23 cellular contexts compared by ENCODE assay signal in the genomic region with DNA sequence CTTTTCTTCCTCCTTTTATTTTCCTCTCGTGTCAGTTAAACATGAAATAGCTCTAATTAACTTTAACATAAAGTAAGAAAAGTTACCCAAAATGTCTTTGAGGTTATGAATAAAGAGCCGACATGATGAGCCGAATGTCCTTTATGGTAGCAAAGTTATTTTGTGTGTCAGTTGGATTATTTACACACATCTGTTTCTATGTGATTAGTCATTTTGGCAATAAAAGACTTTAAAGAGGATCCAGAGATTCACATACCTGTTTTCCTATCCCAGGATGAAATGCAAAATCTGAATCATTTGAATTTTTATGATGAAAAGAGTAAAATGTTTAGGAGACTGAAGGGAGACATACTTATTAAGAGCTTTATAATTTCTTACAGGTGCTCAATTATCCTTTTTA. TPM values are rescaled to one million over a fixed set of nuclear protein-coding genes. Genes with fewer than 3 reads are reported as not detected.
A peak's percentile ranks its signal among the peaks of the same experiment; 100 is the strongest.
DNase-seq lines count a peak whose midpoint lies in the region; ATAC-seq, FAIRE-seq and TF ChIP-seq lines count a peak whose summit lies in the region.
"Had no signal": no experiment of that assay in that cellular context is flagged by ENCODE, and none has a peak within 500 bp of the region (broad histone marks: within the 10 kb centered on the region; RNA-seq: fewer than 3 reads in every experiment).

No MANE protein-coding gene starts in this region.

- H3K27ac ChIP-seq in PC-3 (ENCODE audit: low read length) (peak overlapping the region; percentile 84), hepatocyte (peak overlapping the region; percentile 79)

- peaks cover 9% of the 10 kb centered on the region for H3F3A ChIP-seq in PC-3 (ENCODE audit: low read length, unreplicated experiment)

- no TSS peak for BruUV-seq in PC-3 (replicated peaks; lab: Mats Ljungman, UMichigan)

- ATAC-seq in PC-3 (peak; percentile 81), GM18907 (IDR thresholded peaks at IDR 0.05; ENCODE audit: unreplicated experiment) (no peak), HG02870 (IDR thresholded peaks at IDR 0.05; ENCODE audit: unreplicated experiment) (no peak), GM19351 (IDR thresholded peaks at IDR 0.05; ENCODE audit: unreplicated experiment) (no peak)
- ATAC-seq: CD8-positive, alpha-beta T cell; Panc1 had no signal

- 54% methylated on average over 3 of the region's 3 CpGs for WGBS in hepatocyte (ENCODE audit: low lambda C conversion rate, missing lambda C conversion rate)

- peak overlapping the region; percentile 27 for H3K27ac Mint-ChIP-seq in osteocyte (ENCODE audit: unreplicated experiment)
- H3K27ac Mint-ChIP-seq: CD8-positive, alpha-beta T cell; H9; HFFc6 had no signal

- H3K27me3 Mint-ChIP-seq in osteocyte (ENCODE audit: unreplicated experiment) = no peaks in the 10 kb centered on the region

- H3K4me3 ChIP-seq in PC-3 (ENCODE audit: low read length) (peak overlapping the region; percentile 10; the same call in 1 of the 2 replicates), hepatocyte (no peak overlapping the region)

- H3K9me3 ChIP-seq in PC-3 (ENCODE audit: low read length) (no peaks in the 10 kb centered on the region), hepatocyte (ENCODE audit: low read depth) (no peaks in the 10 kb centered on the region)
- H3K9me3 ChIP-seq: SK-N-SH had no signal

- POLR2A ChIA-PET in PC-3 (lab: Charles Lee; ENCODE audit: unreplicated experiment) = no interaction called here

- H3K9me2 ChIP-seq in PC-3 (replicated peaks; ENCODE audit: low read length) = no peaks in the 10 kb centered on the region
- no peaks in the 10 kb centered on the region for H3K9me2 ChIP-seq in hepatocyte (replicated peaks; ENCODE audit: insufficient read depth)
- H3K9me2 ChIP-seq: SK-N-SH had no signal

- H3K4me1 Mint-ChIP-seq in osteocyte (ENCODE audit: unreplicated experiment) = peaks cover 24% of the 10 kb centered on the region

- FAIRE-seq in GM19239 (lab: Jason Lieb, UNC) = peak; percentile 52
- FAIRE-seq: G401.6, GM18507, HTR-8/SVneo had no signal

- H3K4me2 ChIP-seq in PC-3 (ENCODE audit: low read length) (peak overlapping the region; percentile 65), hepatocyte (peak overlapping the region; percentile 23)
- H3K4me2 ChIP-seq: SK-N-SH had no signal

- H3K79me2 ChIP-seq in PC-3 (ENCODE audit: low read length) (no peaks in the 10 kb centered on the region), hepatocyte (no peaks in the 10 kb centered on the region)

- peaks cover 22% of the 10 kb centered on the region for H3K4me1 ChIP-seq in PC-3 (ENCODE audit: insufficient read depth, low read length)
- peaks cover 26% of the 10 kb centered on the region for H3K4me1 ChIP-seq in hepatocyte (ENCODE audit: insufficient read depth)

- no peak for DNase-seq in GM19239 (ENCODE audit: insufficient read length, low spot score)
- DNase-seq in PC-3 = peak; percentile 72
- no peak for DNase-seq in hepatocyte (ENCODE audit: low spot score)
- no peak for DNase-seq in osteocyte (ENCODE audit: extremely low spot score, unreplicated experiment)
- DNase-seq in ureter (ENCODE audit: low spot score) = no peak
- DNase-seq: ACHN; AML-193; C1 segment of cervical spinal cord; CD8-positive, alpha-beta T cell; H9; HFFc6; NCI-H1048; NK-92 treated with Interleukin-12 subunit alpha and Interleukin-12 subunit beta, amount 100 ng/mL, for 24 hours; SIG-M5; SK-N-SH had no signal

- CTCF ChIA-PET in PC-3 (lab: Charles Lee) = interaction anchor here (0.7 kb wide), 1 partner anchor 45 kb away, joined by 4 read pairs; no protein-coding TSS in a partner anchor

- no peak overlapping the region for H3K4me3 Mint-ChIP-seq in osteocyte (ENCODE audit: unreplicated experiment)
- H3K4me3 Mint-ChIP-seq: CD8-positive, alpha-beta T cell; H9; HFFc6 had no signal

- H3K36me3 Mint-ChIP-seq in osteocyte (ENCODE audit: unreplicated experiment) = peaks cover 48% of the 10 kb centered on the region

- H3K27me3 ChIP-seq in PC-3 (ENCODE audit: low read length) (no peaks in the 10 kb centered on the region), hepatocyte (no peaks in the 10 kb centered on the region)

- H3K9ac ChIP-seq in PC-3 (ENCODE audit: low read length) = no peak overlapping the region
- H3K9ac ChIP-seq: SK-N-SH had no signal

- no peaks in the 10 kb centered on the region for H3K36me3 ChIP-seq in PC-3 (ENCODE audit: low read depth, low read length)
- no peaks in the 10 kb centered on the region for H3K36me3 ChIP-seq in hepatocyte (replicated peaks; ENCODE audit: insufficient read depth, low read depth)

- no peak for TF ChIP-seq CTCF in PC-3 (conservative IDR thresholded peaks at IDR 0.05; ENCODE audit: low read depth, low read length)
- TF ChIP-seq CTCF in hepatocyte (IDR thresholded peaks at IDR 0.05; ENCODE audit: poor library complexity) = no peak
- TF ChIP-seq CTCF in osteocyte (IDR thresholded peaks at IDR 0.05) = no peak

- H4K20me1 ChIP-seq in PC-3 (ENCODE audit: low read length) = no peaks in the 10 kb centered on the region
- no peaks in the 10 kb centered on the region for H4K20me1 ChIP-seq in hepatocyte (ENCODE audit: insufficient read depth, poor library complexity, severe bottlenecking)

- H2AFZ ChIP-seq in PC-3 (ENCODE audit: low read length) (no peak overlapping the region), hepatocyte (no peak overlapping the region)

- H3K9me3 Mint-ChIP-seq in osteocyte (ENCODE audit: unreplicated experiment) = peaks cover 5% of the 10 kb centered on the region
- H3K9me3 Mint-ChIP-seq: CD8-positive, alpha-beta T cell; H9; HFFc6 had no signal

- intact Hi-C loops in PC-3 (cut with micrococcal nuclease) = loop anchor here (1.0 kb wide), 1 partner anchor 33 kb away; no protein-coding TSS in a partner anchor

RNA-seq across cellular contexts. Expression of gene TECTA, which starts 34.0 kb away (rescaled TPM):
- total RNA-seq in PC-3 (2014; rRNA removed) (0.11 and 0.46 TPM in 2 replicates), hepatocyte (0.12 and 0.50 TPM in 2 replicates), osteocyte (0.94 and 1.3 TPM in 2 replicates), ureter (0.83 TPM)
- polyA plus RNA-seq in hepatocyte = 0.17 and 0.44 TPM in 2 replicates
- total RNA-seq: NCI-H460 had no signal

RNA-seq across cellular contexts. Expression of gene TBCEL, which starts 43.1 kb away (rescaled TPM):
- 6.6 and 7.8 TPM in 2 replicates for total RNA-seq in PC-3 (2014; rRNA removed)
- total RNA-seq in hepatocyte = 16.7 and 19.3 TPM in 2 replicates
- polyA plus RNA-seq in hepatocyte = 7.2 and 9.2 TPM in 2 replicates
- total RNA-seq in osteocyte = 40.4 and 43.4 TPM in 2 replicates
- total RNA-seq in ureter = 31.0 TPM
